Comparison of ENCODE assay signal across 11 cellular contexts in the genomic region with DNA sequence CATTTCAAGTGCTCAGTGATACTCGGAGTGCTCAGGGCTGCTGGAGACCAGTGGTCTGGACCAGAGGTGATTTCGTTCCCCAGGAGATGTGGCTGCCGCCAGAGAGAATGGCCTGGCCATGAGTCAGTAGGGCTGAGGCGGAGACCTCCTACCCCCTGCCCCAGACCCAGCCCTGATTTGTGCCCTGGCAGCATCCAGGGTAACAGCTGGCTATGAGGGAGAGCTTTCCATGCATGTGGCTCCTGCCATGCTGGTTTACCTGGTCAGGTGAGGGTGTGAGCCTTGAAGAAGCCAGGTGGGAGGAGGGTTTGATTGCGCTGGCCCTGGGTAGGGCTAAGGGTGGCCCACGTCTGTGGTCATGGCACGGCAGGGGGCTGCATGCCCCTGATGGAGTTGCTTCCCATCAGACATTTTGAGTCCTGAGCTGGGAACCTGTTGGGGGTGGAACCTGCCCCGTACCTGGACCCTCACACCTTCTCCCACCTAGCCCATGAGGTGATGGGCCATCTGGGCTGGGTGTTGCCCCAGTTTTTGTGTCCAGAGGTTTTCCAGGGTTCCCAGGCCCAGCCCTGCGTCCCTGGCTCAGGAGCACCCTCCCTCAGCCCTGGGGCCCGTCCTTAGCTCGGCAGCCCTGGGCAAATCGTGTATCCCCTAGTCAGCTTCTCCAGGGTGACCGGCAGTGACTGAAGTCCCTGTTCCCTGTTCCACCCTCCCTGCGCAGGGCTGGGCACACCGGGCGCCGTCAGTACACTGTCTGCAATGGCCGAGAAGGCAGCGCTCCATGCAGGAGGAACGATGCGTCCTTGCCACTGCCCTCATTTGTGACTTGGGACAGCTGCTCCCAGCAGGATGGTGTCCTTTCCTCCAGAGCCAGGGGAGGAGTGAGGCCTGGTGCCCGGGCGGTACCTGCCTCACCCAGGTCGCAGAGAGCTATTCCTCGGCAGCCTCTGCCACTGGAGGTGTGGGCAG. TPM values are rescaled to one million over a fixed set of nuclear protein-coding genes. Genes with fewer than 3 reads are reported as not detected.
DNase-seq lines count a peak whose midpoint lies in the region; ATAC-seq, FAIRE-seq and TF ChIP-seq lines count a peak whose summit lies in the region.
"Had no signal": no experiment of that assay in that cellular context is flagged by ENCODE, and none has a peak within 500 bp of the region (broad histone marks: within the 10 kb centered on the region; RNA-seq: fewer than 3 reads in every experiment).

No MANE protein-coding gene starts in this region.

- peaks cover 9% of the 10 kb centered on the region for H3K4me1 ChIP-seq in HEK293 (ENCODE audit: control insufficient read depth, insufficient read depth, low read length)
- peaks cover 23 to 55% (median 35%) of the 10 kb centered on the region in 4 donors for H3K4me1 ChIP-seq in stomach

- no peak overlapping the region for H3K4me3 ChIP-seq in HEK293 (ENCODE audit: low read depth, low read length)
- H3K4me3 ChIP-seq in stomach, result no peak overlapping the region

- 70 to 86% (median 80%) methylated on average over 16 to 25 of the region's 25 CpGs for WGBS in stomach, 5 donors

- peak overlapping the region; percentile 59 for H3K4me3 Mint-ChIP-seq in activated T-helper 17 cell treated with anti-CD3 and anti-CD28 coated beads, Interleukin-2, amount 50 U/mL, for 72 hours
- H3K4me3 Mint-ChIP-seq: HFFc6 had no signal

- no peak for FAIRE-seq in GM19239 (lab: Jason Lieb, UNC)
- FAIRE-seq: colon had no signal

- TF ChIP-seq POLR2A in stomach (IDR thresholded peaks at IDR 0.05), result no peak

- H3K27ac ChIP-seq in HEK293 (ENCODE audit: extremely low read depth, low read depth, low read length), result no peak overlapping the region; the same call in 1 of the 2 replicates
- peak overlapping the region in 4 of 5 donors; percentile 22 to 68 (median 42) for H3K27ac ChIP-seq in stomach

- POLR2A ChIA-PET in HEK293 (lab: Yijun Ruan, JAX), result interaction anchor here (1.0 to 4.5 kb wide), 4 partner anchors 9 to 46 kb away, joined by 3 to 44 read pairs (median 19); a partner anchor contains a TSS

- H3K9me3 Mint-ChIP-seq in activated T-helper 17 cell treated with anti-CD3 and anti-CD28 coated beads, Interleukin-2, amount 50 U/mL, for 72 hours, result no peaks in the 10 kb centered on the region
- H3K9me3 Mint-ChIP-seq: HFFc6 had no signal

- peaks cover 0 to 4% of the 10 kb centered on the region in 2 experiments; a peak in 1 of 3 replicates for H3K36me3 ChIP-seq in HEK293 (ENCODE audit: control insufficient read depth in 2 of 2, insufficient read depth in 1 of 2, low read length in 2 of 2)
- peaks cover 0 to 6% (median 3%) of the 10 kb centered on the region in 4 donors for H3K36me3 ChIP-seq in stomach

- TF ChIP-seq CTCF in HEK293 (tag by site-specific recombination; IDR thresholded peaks at IDR 0.05) (no peak), stomach (IDR thresholded peaks at IDR 0.05) (no peak)

- intact Hi-C loops in left colon (cut with DNase I, micrococcal nuclease), result no loop called here
- intact Hi-C loops in stomach (cut with DNase I; ENCODE audit: low total_unique reads), result no loop called here

- H3K27ac Mint-ChIP-seq in activated T-helper 17 cell treated with anti-CD3 and anti-CD28 coated beads, Interleukin-2, amount 50 U/mL, for 72 hours, result peak overlapping the region; percentile 74

- H3K4me1 Mint-ChIP-seq in activated T-helper 17 cell treated with anti-CD3 and anti-CD28 coated beads, Interleukin-2, amount 50 U/mL, for 72 hours, result peaks cover 24% of the 10 kb centered on the region

- H3K9me3 ChIP-seq in HEK293 (ENCODE audit: control insufficient read depth, insufficient read depth, low read depth, low read length) (no peaks in the 10 kb centered on the region), stomach (no peaks in the 10 kb centered on the region)

- no peaks in the 10 kb centered on the region for H3K36me3 Mint-ChIP-seq in activated T-helper 17 cell treated with anti-CD3 and anti-CD28 coated beads, Interleukin-2, amount 50 U/mL, for 72 hours (ENCODE audit: low read depth)

- DNase-seq in left colon (no peak), stomach (no peak), GM19239 (ENCODE audit: insufficient read length, low spot score) (no peak), NCI-H1105 treated with DMSO at 0.1 percent for 48 hours (lab: John Stamatoyannopoulos, UW) (no peak)
- DNase-seq: DND-41, NCI-H187 had no signal

- CTCF ChIA-PET in HEK293 (lab: Yijun Ruan, JAX), result interaction anchor here (0.7 to 1.6 kb wide), 6 partner anchors 15 to 76 kb away, joined by 3 to 5 read pairs (median 3); no protein-coding TSS in a partner anchor

- peak; percentile 61 for ATAC-seq in activated T-helper 17 cell treated with anti-CD3 and anti-CD28 coated beads, Interleukin-2, amount 50 U/mL, for 72 hours (replicated peaks)
- ATAC-seq in left colon, result peak; percentile 43
- ATAC-seq in HG02798 (IDR thresholded peaks at IDR 0.05; ENCODE audit: poor library complexity, unreplicated experiment), result no peak

- no peaks in the 10 kb centered on the region for H3K27me3 Mint-ChIP-seq in activated T-helper 17 cell treated with anti-CD3 and anti-CD28 coated beads, Interleukin-2, amount 50 U/mL, for 72 hours

- no peaks in the 10 kb centered on the region for H3K27me3 ChIP-seq in stomach

- TF ChIP-seq EP300 in stomach (IDR thresholded peaks at IDR 0.05), result no peak

TF ChIP-seq in HEK293, 187 proteins besides CTCF, POLR2A, EP300 and RAD21:
- TF ChIP-seq HOXD13 (CRISPR knock-in tag; IDR thresholded peaks at IDR 0.05; ENCODE audit: borderline replicate concordance), result no peak
- TF ChIP-seq ZNF335 (tag by site-specific recombination; conservative IDR thresholded peaks at IDR 0.05), result 0 out of 2 replicates have a peak, but pooled peaks have one; percentile 7

RNA-seq across cellular contexts. Expression of a gene that starts 9.0 kb away (rescaled TPM):
- 100 to 1,000 TPM; 140 to 142 TPM for total RNA-seq in activated T-helper 17 cell treated with anti-CD3 and anti-CD28 coated beads, Interleukin-2, amount 50 U/mL, for 72 hours
- total RNA-seq in left colon (100 to 1,000 TPM; 165 to 166 TPM), stomach (100 to 1,000 TPM in 4 of 5 donors, 10 to 100 TPM in 1; 58.0 to 180 (median 140) TPM)
- polyA plus RNA-seq in stomach, result 10 to 100 TPM; 55.9 to 66.7 (median 65.4) TPM

RNA-seq across cellular contexts. Expression of a gene that starts 34.9 kb away (rescaled TPM):
- 100 to 1,000 TPM; 193 to 378 TPM for total RNA-seq in activated T-helper 17 cell treated with anti-CD3 and anti-CD28 coated beads, Interleukin-2, amount 50 U/mL, for 72 hours
- 10 to 100 TPM in 1 of 2 donors, 1 to 10 TPM in 1; 5.2 to 10.0 TPM for total RNA-seq in left colon
- total RNA-seq in stomach, result 1 to 10 TPM in 2 of 5 donors, not detected in 3; 2.0 to 4.3 TPM
- polyA plus RNA-seq in stomach, result 1 to 10 TPM; 2.1 to 8.6 (median 3.7) TPM

RNA-seq across cellular contexts. Expression of a gene that starts 51.0 kb away (rescaled TPM):
- 10 to 100 TPM; 16.4 to 22.3 TPM for total RNA-seq in activated T-helper 17 cell treated with anti-CD3 and anti-CD28 coated beads, Interleukin-2, amount 50 U/mL, for 72 hours
- total RNA-seq in left colon (100 to 1,000 TPM in 1 of 2 donors, 10 to 100 TPM in 1; 78.5 to 127 TPM), stomach (10 to 100 TPM in 2 of 5 donors, 1 to 10 TPM in 3; 1.8 to 48.8 (median 6.7) TPM)
- 10 to 100 TPM in 2 of 3 donors, 1 to 10 TPM in 1; 9.3 to 23.1 (median 10.2) TPM for polyA plus RNA-seq in stomach

RNA-seq across cellular contexts. Expression of a gene that starts 53.7 kb away (rescaled TPM):
- 100 to 1,000 TPM; 167 to 309 TPM for total RNA-seq in activated T-helper 17 cell treated with anti-CD3 and anti-CD28 coated beads, Interleukin-2, amount 50 U/mL, for 72 hours
- total RNA-seq in left colon (100 to 1,000 TPM; 112 to 168 TPM), stomach (10 to 100 TPM; 29.2 to 87.9 (median 53.3) TPM)
- polyA plus RNA-seq in stomach, result 10 to 100 TPM in 2 of 3 donors, 1 to 10 TPM in 1; 4.9 to 39.8 (median 20.4) TPM

Comparison
In these comparisons a context has a peak if more than half of its experiments do, and no peak if none do; other contexts are left out.
1. RNA of a gene that starts 34.9 kb away (total RNA-seq): 193 to 378 TPM in activated T-helper 17 cell treated with anti-CD3 and anti-CD28 coated beads, Interleukin-2, amount 50 U/mL, for 72 hours; 5.2 to 10.0 TPM in left colon and 2.0 to 4.3 TPM in stomach; every median in the first group is over 10 times any median in the second.